Comparison of ENCODE assay signal across 8 cellular contexts in the genomic region with DNA sequence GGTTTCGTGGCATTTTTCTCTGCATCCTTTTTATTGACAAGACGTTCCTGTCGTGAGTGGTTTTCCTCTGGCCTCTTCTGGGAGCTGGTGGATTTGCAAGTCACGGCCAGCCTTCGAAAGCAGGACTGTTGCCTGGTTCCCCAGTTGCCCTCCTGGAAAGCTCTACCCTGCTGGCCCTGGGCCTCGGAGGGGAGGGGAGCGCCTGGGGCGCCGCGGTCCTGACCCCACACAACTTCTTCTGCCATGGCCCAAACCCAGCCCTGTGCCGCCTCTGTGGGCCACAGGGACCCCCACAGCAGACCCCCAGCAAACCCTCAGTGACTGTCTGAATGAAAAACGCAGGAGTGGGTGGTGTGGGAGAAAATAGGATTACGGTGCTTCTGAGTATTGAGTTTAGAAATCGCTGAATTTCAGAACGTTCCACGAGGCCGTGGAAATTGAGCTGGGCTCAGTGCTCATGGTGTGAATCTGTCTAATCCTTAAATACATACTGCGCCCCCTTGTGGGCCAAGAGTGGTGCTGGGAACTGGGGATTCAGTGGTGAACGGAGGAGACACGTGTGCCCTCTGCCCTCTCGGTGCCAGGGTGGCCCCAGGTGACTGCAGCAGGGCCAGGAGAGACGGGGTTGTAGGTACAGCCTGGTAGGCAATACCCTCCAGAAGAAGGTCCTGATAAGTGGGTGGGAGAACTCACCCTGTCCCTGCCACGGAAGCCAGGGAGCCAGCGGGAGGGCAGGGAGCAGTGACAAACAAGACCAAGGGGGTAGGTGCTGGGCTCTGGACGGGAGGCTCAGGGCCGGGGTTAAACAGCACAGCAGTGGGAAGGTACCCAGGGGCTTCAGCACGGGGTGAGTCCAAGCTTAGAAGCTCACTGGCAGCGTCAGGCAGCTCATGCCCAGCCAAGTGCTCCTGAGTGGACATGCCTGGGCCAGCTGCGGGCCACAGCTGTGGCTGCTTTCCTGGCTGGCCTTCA.
DNase-seq lines count a peak whose midpoint lies in the region; ATAC-seq lines count a peak whose summit lies in the region.

No MANE protein-coding gene starts in this region.

- peaks cover 38% of the 10 kb centered on the region for H3K4me1 Mint-ChIP-seq in T-helper 17 cell

- H3K27ac Mint-ChIP-seq in T-helper 17 cell: peak overlapping the region; percentile 9

- H3K36me3 Mint-ChIP-seq in T-helper 17 cell (ENCODE audit: low read depth): no peaks in the 10 kb centered on the region

- ATAC-seq in T-helper 17 cell: peak; percentile 88
- no peak for ATAC-seq in HG02759 (IDR thresholded peaks at IDR 0.05; ENCODE audit: unreplicated experiment)

- H3K9me3 ChIP-seq in T-helper 17 cell (ENCODE audit: control insufficient read depth, low read length, poor library complexity, severe bottlenecking): no peaks in the 10 kb centered on the region
- H3K9me3 ChIP-seq in skeletal muscle satellite cell (replicated peaks; ENCODE audit: low read length): no peaks in the 10 kb centered on the region

- no peaks in the 10 kb centered on the region for H3K27me3 ChIP-seq in skeletal muscle satellite cell (ENCODE audit: control insufficient read depth, insufficient read depth, low read length)

- H3K4me3 ChIP-seq in skeletal muscle satellite cell (ENCODE audit: low read length): no peak overlapping the region

- H3K4me3 Mint-ChIP-seq in T-helper 17 cell: peak overlapping the region; percentile 83

- no peaks in the 10 kb centered on the region for H3K36me3 ChIP-seq in skeletal muscle satellite cell (ENCODE audit: insufficient read depth, low read length)

- peaks cover 45% of the 10 kb centered on the region for H3K4me1 ChIP-seq in skeletal muscle satellite cell (ENCODE audit: control insufficient read depth, insufficient read depth, low read length)

- DNase-seq in ELR (ENCODE audit: low read depth) (peak; percentile 89), MV-4-11 (lab: John Stamatoyannopoulos, UW) (peak; percentile 67), T-helper 17 cell (peak; percentile 31 to 71 (median 45)), amniotic stem cell (lab: John Stamatoyannopoulos, UW) (peak; percentile 12), hippocampal formation (lab: John Stamatoyannopoulos, UW) (peak; percentile 36 to 37), HPDE6-E6E7 (ENCODE audit: extremely low spot score) (no peak)

- peak overlapping the region; percentile 19 for H3K4me2 ChIP-seq in skeletal muscle satellite cell (ENCODE audit: low read length)

- H3K27me3 Mint-ChIP-seq in T-helper 17 cell: no peaks in the 10 kb centered on the region

- H3K9ac ChIP-seq in skeletal muscle satellite cell (ENCODE audit: low read depth, low read length): peak overlapping the region; percentile 6
